Comparison of ENCODE assay signal across 1 cellular context in the genomic region with DNA sequence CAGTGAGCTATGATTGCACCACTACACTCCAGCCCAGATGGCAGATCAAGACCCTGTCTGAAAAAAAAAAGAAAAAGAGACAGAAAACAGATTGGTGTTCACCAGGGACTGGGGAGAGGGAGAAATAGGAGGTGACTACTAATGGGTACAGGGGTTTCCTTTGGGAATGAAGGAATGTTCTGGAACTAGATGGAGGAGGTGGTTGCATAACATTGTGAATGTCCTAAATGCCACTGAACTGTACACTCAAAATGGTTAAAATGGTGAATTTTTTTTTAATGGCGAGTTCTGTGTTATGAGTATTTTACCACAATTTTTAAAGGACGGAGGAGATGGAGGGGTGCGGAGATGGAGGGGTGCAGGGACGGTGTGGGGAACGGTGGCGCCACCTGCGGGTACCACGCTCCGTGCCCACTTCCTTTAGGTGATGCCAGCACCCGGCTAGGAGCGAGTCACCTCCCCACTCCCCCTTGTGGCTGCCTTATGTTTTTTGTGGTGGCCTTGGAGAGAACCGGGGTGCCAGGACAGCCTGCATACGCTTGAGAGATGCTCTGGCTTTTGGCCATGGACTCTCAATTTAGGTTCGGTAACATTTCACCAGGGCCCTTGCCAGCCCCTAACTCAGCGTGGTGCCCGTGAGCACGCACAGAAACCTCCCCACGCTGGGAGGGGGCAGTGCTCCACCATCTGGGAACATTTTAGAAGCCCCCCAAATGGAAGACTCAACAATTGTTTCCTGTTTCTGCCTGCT.
TF ChIP-seq lines count a peak whose summit lies in the region.

No MANE protein-coding gene starts in this region.

TF ChIP-seq in HepG2, 621 proteins besides CTCF, POLR2A, EP300 and RAD21 (continued from another document and continues in another):
- TF ChIP-seq, protein P1, sequence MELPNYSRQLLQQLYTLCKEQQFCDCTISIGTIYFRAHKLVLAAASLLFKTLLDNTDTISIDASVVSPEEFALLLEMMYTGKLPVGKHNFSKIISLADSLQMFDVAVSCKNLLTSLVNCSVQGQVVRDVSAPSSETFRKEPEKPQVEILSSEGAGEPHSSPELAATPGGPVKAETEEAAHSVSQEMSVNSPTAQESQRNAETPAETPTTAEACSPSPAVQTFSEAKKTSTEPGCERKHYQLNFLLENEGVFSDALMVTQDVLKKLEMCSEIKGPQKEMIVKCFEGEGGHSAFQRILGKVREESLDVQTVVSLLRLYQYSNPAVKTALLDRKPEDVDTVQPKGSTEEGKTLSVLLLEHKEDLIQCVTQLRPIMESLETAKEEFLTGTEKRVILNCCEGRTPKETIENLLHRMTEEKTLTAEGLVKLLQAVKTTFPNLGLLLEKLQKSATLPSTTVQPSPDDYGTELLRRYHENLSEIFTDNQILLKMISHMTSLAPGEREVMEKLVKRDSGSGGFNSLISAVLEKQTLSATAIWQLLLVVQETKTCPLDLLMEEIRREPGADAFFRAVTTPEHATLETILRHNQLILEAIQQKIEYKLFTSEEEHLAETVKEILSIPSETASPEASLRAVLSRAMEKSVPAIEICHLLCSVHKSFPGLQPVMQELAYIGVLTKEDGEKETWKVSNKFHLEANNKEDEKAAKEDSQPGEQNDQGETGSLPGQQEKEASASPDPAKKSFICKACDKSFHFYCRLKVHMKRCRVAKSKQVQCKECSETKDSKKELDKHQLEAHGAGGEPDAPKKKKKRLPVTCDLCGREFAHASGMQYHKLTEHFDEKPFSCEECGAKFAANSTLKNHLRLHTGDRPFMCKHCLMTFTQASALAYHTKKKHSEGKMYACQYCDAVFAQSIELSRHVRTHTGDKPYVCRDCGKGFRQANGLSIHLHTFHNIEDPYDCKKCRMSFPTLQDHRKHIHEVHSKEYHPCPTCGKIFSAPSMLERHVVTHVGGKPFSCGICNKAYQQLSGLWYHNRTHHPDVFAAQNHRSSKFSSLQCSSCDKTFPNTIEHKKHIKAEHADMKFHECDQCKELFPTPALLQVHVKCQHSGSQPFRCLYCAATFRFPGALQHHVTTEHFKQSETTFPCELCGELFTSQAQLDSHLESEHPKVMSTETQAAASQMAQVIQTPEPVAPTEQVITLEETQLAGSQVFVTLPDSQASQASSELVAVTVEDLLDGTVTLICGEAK (IDR thresholded peaks at IDR 0.05): no peak
- TF ChIP-seq, protein P1 (CRISPR knock-in tag; IDR thresholded peaks at IDR 0.05): no peak
- TF ChIP-seq TP53 (CRISPR knock-in tag; conservative IDR thresholded peaks at IDR 0.05) (no peak), ZBTB33 (CRISPR knock-in tag; IDR thresholded peaks at IDR 0.05) (peak; percentile 60), ZBTB49 (CRISPR knock-in tag; IDR thresholded peaks at IDR 0.05; ENCODE audit: borderline replicate concordance) (no peak), TBP (CRISPR knock-in tag; IDR thresholded peaks at IDR 0.05) (no peak), KAT2B (IDR thresholded peaks at IDR 0.05; ENCODE audit: borderline replicate concordance, low read depth, low read length) (no peak), NFIB (CRISPR knock-in tag; IDR thresholded peaks at IDR 0.05; ENCODE audit: borderline replicate concordance) (no peak), CCAR2 (optimal IDR thresholded peaks at IDR 0.05; ENCODE audit: low read depth, low read length) (no peak), JUND (CRISPR knock-in tag; IDR thresholded peaks at IDR 0.05) (0 out of 2 replicates have a peak, but pooled peaks have one; percentile 25), ELF1 (CRISPR knock-in tag; IDR thresholded peaks at IDR 0.05) (no peak), KLF12 (CRISPR knock-in tag; IDR thresholded peaks at IDR 0.05; ENCODE audit: borderline replicate concordance) (0 out of 2 replicates have a peak, but pooled peaks have one; percentile 22), KDM4B (CRISPR knock-in tag; IDR thresholded peaks at IDR 0.05) (peak; percentile 24; the same call in 1 of the 2 replicates), NFKB2 (CRISPR knock-in tag; IDR thresholded peaks at IDR 0.05; ENCODE audit: borderline replicate concordance) (peak; percentile 48; the same call in 1 of the 2 replicates), NR3C1 (CRISPR knock-in tag; IDR thresholded peaks at IDR 0.05) (no peak), ZNF619 (CRISPR knock-in tag; IDR thresholded peaks at IDR 0.05) (no peak), SRSF9 (IDR thresholded peaks at IDR 0.05; ENCODE audit: borderline replicate concordance, insufficient read depth, low read depth, low read length, poor library complexity, severe bottlenecking) (no peak)
- TF ChIP-seq, protein P2, sequence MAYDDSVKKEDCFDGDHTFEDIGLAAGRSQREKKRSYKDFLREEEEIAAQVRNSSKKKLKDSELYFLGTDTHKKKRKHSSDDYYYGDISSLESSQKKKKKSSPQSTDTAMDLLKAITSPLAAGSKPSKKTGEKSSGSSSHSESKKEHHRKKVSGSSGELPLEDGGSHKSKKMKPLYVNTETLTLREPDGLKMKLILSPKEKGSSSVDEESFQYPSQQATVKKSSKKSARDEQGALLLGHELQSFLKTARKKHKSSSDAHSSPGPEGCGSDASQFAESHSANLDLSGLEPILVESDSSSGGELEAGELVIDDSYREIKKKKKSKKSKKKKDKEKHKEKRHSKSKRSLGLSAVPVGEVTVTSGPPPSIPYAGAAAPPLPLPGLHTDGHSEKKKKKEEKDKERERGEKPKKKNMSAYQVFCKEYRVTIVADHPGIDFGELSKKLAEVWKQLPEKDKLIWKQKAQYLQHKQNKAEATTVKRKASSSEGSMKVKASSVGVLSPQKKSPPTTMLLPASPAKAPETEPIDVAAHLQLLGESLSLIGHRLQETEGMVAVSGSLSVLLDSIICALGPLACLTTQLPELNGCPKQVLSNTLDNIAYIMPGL (CRISPR knock-in tag; IDR thresholded peaks at IDR 0.05; ENCODE audit: borderline replicate concordance in 1 of 2, low read depth in 1 of 2): peak; percentile 46 to 84
- TF ChIP-seq, protein P3, sequence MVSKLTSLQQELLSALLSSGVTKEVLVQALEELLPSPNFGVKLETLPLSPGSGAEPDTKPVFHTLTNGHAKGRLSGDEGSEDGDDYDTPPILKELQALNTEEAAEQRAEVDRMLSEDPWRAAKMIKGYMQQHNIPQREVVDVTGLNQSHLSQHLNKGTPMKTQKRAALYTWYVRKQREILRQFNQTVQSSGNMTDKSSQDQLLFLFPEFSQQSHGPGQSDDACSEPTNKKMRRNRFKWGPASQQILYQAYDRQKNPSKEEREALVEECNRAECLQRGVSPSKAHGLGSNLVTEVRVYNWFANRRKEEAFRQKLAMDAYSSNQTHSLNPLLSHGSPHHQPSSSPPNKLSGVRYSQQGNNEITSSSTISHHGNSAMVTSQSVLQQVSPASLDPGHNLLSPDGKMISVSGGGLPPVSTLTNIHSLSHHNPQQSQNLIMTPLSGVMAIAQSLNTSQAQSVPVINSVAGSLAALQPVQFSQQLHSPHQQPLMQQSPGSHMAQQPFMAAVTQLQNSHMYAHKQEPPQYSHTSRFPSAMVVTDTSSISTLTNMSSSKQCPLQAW (CRISPR knock-in tag; IDR thresholded peaks at IDR 0.05): no peak
- TF ChIP-seq, protein P4, sequence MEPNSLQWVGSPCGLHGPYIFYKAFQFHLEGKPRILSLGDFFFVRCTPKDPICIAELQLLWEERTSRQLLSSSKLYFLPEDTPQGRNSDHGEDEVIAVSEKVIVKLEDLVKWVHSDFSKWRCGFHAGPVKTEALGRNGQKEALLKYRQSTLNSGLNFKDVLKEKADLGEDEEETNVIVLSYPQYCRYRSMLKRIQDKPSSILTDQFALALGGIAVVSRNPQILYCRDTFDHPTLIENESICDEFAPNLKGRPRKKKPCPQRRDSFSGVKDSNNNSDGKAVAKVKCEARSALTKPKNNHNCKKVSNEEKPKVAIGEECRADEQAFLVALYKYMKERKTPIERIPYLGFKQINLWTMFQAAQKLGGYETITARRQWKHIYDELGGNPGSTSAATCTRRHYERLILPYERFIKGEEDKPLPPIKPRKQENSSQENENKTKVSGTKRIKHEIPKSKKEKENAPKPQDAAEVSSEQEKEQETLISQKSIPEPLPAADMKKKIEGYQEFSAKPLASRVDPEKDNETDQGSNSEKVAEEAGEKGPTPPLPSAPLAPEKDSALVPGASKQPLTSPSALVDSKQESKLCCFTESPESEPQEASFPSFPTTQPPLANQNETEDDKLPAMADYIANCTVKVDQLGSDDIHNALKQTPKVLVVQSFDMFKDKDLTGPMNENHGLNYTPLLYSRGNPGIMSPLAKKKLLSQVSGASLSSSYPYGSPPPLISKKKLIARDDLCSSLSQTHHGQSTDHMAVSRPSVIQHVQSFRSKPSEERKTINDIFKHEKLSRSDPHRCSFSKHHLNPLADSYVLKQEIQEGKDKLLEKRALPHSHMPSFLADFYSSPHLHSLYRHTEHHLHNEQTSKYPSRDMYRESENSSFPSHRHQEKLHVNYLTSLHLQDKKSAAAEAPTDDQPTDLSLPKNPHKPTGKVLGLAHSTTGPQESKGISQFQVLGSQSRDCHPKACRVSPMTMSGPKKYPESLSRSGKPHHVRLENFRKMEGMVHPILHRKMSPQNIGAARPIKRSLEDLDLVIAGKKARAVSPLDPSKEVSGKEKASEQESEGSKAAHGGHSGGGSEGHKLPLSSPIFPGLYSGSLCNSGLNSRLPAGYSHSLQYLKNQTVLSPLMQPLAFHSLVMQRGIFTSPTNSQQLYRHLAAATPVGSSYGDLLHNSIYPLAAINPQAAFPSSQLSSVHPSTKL (CRISPR knock-in tag; IDR thresholded peaks at IDR 0.05): 0 out of 2 replicates have a peak, but pooled peaks have one; percentile 14
- TF ChIP-seq, protein P5, sequence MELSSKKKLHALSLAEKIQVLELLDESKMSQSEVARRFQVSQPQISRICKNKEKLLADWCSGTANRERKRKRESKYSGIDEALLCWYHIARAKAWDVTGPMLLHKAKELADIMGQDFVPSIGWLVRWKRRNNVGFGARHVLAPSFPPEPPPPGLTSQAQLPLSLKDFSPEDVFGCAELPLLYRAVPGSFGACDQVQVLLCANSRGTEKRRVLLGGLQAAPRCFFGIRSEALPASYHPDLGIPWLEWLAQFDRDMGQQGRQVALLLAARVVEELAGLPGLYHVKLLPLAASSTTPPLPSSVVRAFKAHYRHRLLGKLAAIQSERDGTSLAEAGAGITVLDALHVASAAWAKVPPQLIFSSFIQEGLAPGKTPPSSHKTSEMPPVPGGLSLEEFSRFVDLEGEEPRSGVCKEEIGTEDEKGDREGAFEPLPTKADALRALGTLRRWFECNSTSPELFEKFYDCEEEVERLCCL (CRISPR knock-in tag; IDR thresholded peaks at IDR 0.05; ENCODE audit: borderline replicate concordance): no peak
